In the genomic region with DNA sequence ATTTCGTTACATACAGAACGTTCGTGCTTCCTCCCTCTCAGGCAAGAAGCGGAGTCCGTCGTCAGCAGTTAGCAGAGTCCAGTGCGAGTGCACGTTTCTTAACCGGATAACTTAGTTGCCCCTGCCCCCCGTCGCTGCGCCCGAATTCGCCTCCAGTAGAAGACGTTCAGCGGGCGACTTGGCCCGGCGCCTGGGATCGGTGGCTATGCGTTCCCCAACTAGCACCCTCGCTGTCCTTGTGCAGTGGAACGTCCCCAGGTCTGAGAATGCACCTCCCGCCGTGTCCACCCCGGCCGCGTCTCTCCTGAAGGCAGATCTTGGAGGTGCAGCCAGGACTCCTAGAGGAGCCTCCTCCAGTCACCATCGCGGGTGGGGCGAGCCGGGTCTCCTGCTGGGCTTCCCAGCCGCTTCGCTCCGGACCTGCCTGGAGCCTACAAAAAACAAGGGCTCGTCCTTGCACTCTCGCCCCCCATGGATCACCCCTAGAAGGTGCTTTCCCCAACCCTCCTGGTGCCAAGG, we compare ENCODE assay signal across 10 cellular contexts. TPM values are rescaled to one million over a fixed set of nuclear protein-coding genes. Genes with fewer than 3 reads are reported as not detected.
DNase-seq lines count a peak whose midpoint lies in the region; ATAC-seq and TF ChIP-seq lines count a peak whose summit lies in the region.
"Had no signal": no experiment of that assay in that cellular context is flagged by ENCODE, and none has a peak within 500 bp of the region (broad histone marks: within the 10 kb centered on the region; RNA-seq: fewer than 3 reads in every experiment).

No MANE protein-coding gene starts in this region.

- no peaks in the 10 kb centered on the region for H3K9me3 Mint-ChIP-seq in stimulated activated naive CD8-positive, alpha-beta T cell treated with anti-CD3 and anti-CD28 coated beads, Interleukin-15, amount 100 ng/mL, for 72 hours

- TF ChIP-seq CTCF in colonic mucosa (IDR thresholded peaks at IDR 0.05): no peak
- no peak for TF ChIP-seq CTCF in Peyer's patch (IDR thresholded peaks at IDR 0.05)

- H3K27ac ChIP-seq in colonic mucosa: no peak overlapping the region
- H3K27ac ChIP-seq in Peyer's patch: no peak overlapping the region

- intact Hi-C loops in colonic mucosa (cut with DNase I): no loop called here

- H3K4me1 ChIP-seq in colonic mucosa: no peaks in the 10 kb centered on the region
- no peaks in the 10 kb centered on the region for H3K4me1 ChIP-seq in mucosa of stomach (ENCODE audit: control insufficient read depth, insufficient read depth, low read length)
- H3K4me1 ChIP-seq in Peyer's patch: peaks cover 0 to 11% (median 0%) of the 10 kb centered on the region in 4 donors

- H3K9ac ChIP-seq in colonic mucosa (ENCODE audit: low read depth in 2 of 2, low read length in 2 of 2) (no peak overlapping the region), mucosa of stomach (ENCODE audit: low read length) (peak overlapping the region; percentile 28)

- H3K4me3 ChIP-seq in colonic mucosa (peak overlapping the region; percentile 7), mucosa of stomach (ENCODE audit: low read length) (no peak overlapping the region), Peyer's patch (peak overlapping the region in 2 of 4 donors; percentile 8 to 33)

- peaks cover 76% of the 10 kb centered on the region for H3K27me3 Mint-ChIP-seq in stimulated activated naive CD8-positive, alpha-beta T cell treated with anti-CD3 and anti-CD28 coated beads, Interleukin-15, amount 100 ng/mL, for 72 hours

- DNase-seq in stimulated activated naive CD8-positive, alpha-beta T cell treated with anti-CD3 and anti-CD28 coated beads, Interleukin-15, Interleukin-2, amounts not matched to agents 100 U/mL and 50 U/mL, for 24 hours: peak; percentile 3
- no peak for DNase-seq in stimulated activated naive CD8-positive, alpha-beta T cell treated with anti-CD3 and anti-CD28 coated beads, Interleukin-15, amount 100 ng/mL, for 72 hours
- no peak for DNase-seq in colonic mucosa
- DNase-seq in activated naive CD4-positive, alpha-beta T cell treated with anti-CD3 and anti-CD28 coated beads, Interleukin-2, amount 50 U/mL, for 16 hours: no peak
- DNase-seq in activated CD4-positive, alpha-beta T cell treated with anti-CD3 and anti-CD28 coated beads, Interleukin-2, amount 50 U/mL, for 1 hour: no peak
- no peak for DNase-seq in Peyer's patch
- DNase-seq: activated CD8-positive, alpha-beta memory T cell treated with anti-CD3 and anti-CD28 coated beads, Interleukin-2, amount 10 ng/mL, durations not matched to agents 7 days and 5 days had no signal

- peaks cover 6% of the 10 kb centered on the region for H3K4me1 Mint-ChIP-seq in stimulated activated naive CD8-positive, alpha-beta T cell treated with anti-CD3 and anti-CD28 coated beads, Interleukin-15, amount 100 ng/mL, for 72 hours
- H3K4me1 Mint-ChIP-seq: activated CD8-positive, alpha-beta memory T cell treated with anti-CD3 and anti-CD28 coated beads, Interleukin-2, amount 10 ng/mL, durations not matched to agents 7 days and 5 days had no signal

- ATAC-seq in stimulated activated naive CD8-positive, alpha-beta T cell treated with anti-CD3 and anti-CD28 coated beads, Interleukin-15, Interleukin-2, amounts not matched to agents 100 U/mL and 50 U/mL, for 24 hours: no peak
- no peak for ATAC-seq in stimulated activated naive CD8-positive, alpha-beta T cell treated with anti-CD3 and anti-CD28 coated beads, Interleukin-15, amount 100 ng/mL, for 72 hours
- ATAC-seq in HG03378 (IDR thresholded peaks at IDR 0.05; ENCODE audit: unreplicated experiment): no peak
- ATAC-seq: activated CD8-positive, alpha-beta memory T cell treated with anti-CD3 and anti-CD28 coated beads, Interleukin-2, amount 10 ng/mL, durations not matched to agents 7 days and 5 days had no signal

- H3K9me3 ChIP-seq in colonic mucosa (no peaks in the 10 kb centered on the region), mucosa of stomach (ENCODE audit: control insufficient read depth, low read length) (no peaks in the 10 kb centered on the region), Peyer's patch (no peaks in the 10 kb centered on the region)

- TF ChIP-seq POLR2A in Peyer's patch (IDR thresholded peaks at IDR 0.05): no peak

- H3K27ac Mint-ChIP-seq in stimulated activated naive CD8-positive, alpha-beta T cell treated with anti-CD3 and anti-CD28 coated beads, Interleukin-15, amount 100 ng/mL, for 72 hours: no peak overlapping the region
- H3K27ac Mint-ChIP-seq: activated CD8-positive, alpha-beta memory T cell treated with anti-CD3 and anti-CD28 coated beads, Interleukin-2, amount 10 ng/mL, durations not matched to agents 7 days and 5 days had no signal

- H3K36me3 ChIP-seq in colonic mucosa: no peaks in the 10 kb centered on the region
- H3K36me3 ChIP-seq in mucosa of stomach (ENCODE audit: control insufficient read depth, insufficient read depth, low read length): no peaks in the 10 kb centered on the region
- H3K36me3 ChIP-seq in Peyer's patch: no peaks in the 10 kb centered on the region

- H3K4me3 Mint-ChIP-seq in stimulated activated naive CD8-positive, alpha-beta T cell treated with anti-CD3 and anti-CD28 coated beads, Interleukin-15, amount 100 ng/mL, for 72 hours: no peak overlapping the region
- H3K4me3 Mint-ChIP-seq: activated CD8-positive, alpha-beta memory T cell treated with anti-CD3 and anti-CD28 coated beads, Interleukin-2, amount 10 ng/mL, durations not matched to agents 7 days and 5 days had no signal

- H3K27me3 ChIP-seq in colonic mucosa: peaks cover 30% of the 10 kb centered on the region
- peaks cover 42% of the 10 kb centered on the region for H3K27me3 ChIP-seq in mucosa of stomach (ENCODE audit: control insufficient read depth, insufficient read depth, low read length)
- H3K27me3 ChIP-seq in Peyer's patch: no peaks in the 10 kb centered on the region

RNA-seq across cellular contexts. Expression of a gene that starts 0.9 kb away (rescaled TPM):
- total RNA-seq in colonic mucosa (1 to 10 TPM in 1 of 2 donors, under 1 TPM in 1; 0.32 to 2.0 TPM), Peyer's patch (under 1 TPM in 3 of 4 donors, not detected in 1; 0.18 to 0.80 (median 0.57) TPM)
- total RNA-seq: activated CD8-positive, alpha-beta memory T cell treated with anti-CD3 and anti-CD28 coated beads, Interleukin-2, amount 10 ng/mL, durations not matched to agents 7 days and 5 days; fibroblast of villous mesenchyme had no signal
